Comparison of ENCODE assay signal across 1 cellular context in the genomic region with DNA sequence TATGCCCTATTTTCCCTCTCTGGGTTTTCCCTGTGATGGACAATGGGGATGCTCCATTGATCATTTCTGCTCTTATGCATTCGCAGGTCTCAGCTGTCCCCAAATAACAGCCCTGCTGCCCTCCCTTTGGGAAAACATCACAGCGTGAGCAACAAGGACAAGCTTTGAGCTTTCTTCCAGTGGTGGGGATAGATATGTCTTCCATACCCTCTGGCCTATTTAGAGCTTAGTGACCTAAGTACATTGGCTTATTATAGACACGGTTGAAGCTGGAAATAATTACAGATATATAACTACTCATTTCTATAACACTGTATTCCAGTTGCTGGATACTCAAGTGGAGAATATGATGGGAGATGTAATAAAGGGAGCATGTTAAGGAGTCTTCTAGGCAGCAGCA.
TF ChIP-seq lines count a peak whose summit lies in the region.

No MANE protein-coding gene starts in this region.

TF ChIP-seq in IMR-90, 13 proteins besides CTCF, POLR2A, EP300 and RAD21:
- TF ChIP-seq MAFK (IDR thresholded peaks at IDR 0.05; ENCODE audit: low read depth, low read length) = no peak
- TF ChIP-seq CEBPB (IDR thresholded peaks at IDR 0.05; ENCODE audit: low read depth, low read length) = no peak
- no peak for TF ChIP-seq MXI1 (IDR thresholded peaks at IDR 0.05; ENCODE audit: borderline replicate concordance, low read depth, low read length)
- no peak for TF ChIP-seq USF2 (IDR thresholded peaks at IDR 0.05; ENCODE audit: low read depth, low read length)
- TF ChIP-seq MAZ (IDR thresholded peaks at IDR 0.05; ENCODE audit: borderline replicate concordance, low read depth, low read length) = no peak
- TF ChIP-seq, protein P1, sequence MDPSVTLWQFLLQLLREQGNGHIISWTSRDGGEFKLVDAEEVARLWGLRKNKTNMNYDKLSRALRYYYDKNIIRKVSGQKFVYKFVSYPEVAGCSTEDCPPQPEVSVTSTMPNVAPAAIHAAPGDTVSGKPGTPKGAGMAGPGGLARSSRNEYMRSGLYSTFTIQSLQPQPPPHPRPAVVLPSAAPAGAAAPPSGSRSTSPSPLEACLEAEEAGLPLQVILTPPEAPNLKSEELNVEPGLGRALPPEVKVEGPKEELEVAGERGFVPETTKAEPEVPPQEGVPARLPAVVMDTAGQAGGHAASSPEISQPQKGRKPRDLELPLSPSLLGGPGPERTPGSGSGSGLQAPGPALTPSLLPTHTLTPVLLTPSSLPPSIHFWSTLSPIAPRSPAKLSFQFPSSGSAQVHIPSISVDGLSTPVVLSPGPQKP (IDR thresholded peaks at IDR 0.05; ENCODE audit: borderline replicate concordance, low read depth, low read length) = no peak
- no peak for TF ChIP-seq NFE2L2 (IDR thresholded peaks at IDR 0.05; ENCODE audit: low read depth, low read length)
- no peak for TF ChIP-seq RFX5 (IDR thresholded peaks at IDR 0.05; ENCODE audit: low read depth, low read length)
- no peak for TF ChIP-seq FOS (IDR thresholded peaks at IDR 0.05; ENCODE audit: low read depth, low read length)
- TF ChIP-seq RCOR1 (IDR thresholded peaks at IDR 0.05; ENCODE audit: insufficient replicate concordance, low read length) = no peak
- no peak for TF ChIP-seq SMC3 (IDR thresholded peaks at IDR 0.05; ENCODE audit: low read depth, low read length)
- no peak for TF ChIP-seq BHLHE40 (IDR thresholded peaks at IDR 0.05; ENCODE audit: low read depth, low read length)
- TF ChIP-seq CHD1 (IDR thresholded peaks at IDR 0.05; ENCODE audit: low read depth, low read length) = no peak
